Comparison of ENCODE assay signal across 1 cellular context in the genomic region with DNA sequence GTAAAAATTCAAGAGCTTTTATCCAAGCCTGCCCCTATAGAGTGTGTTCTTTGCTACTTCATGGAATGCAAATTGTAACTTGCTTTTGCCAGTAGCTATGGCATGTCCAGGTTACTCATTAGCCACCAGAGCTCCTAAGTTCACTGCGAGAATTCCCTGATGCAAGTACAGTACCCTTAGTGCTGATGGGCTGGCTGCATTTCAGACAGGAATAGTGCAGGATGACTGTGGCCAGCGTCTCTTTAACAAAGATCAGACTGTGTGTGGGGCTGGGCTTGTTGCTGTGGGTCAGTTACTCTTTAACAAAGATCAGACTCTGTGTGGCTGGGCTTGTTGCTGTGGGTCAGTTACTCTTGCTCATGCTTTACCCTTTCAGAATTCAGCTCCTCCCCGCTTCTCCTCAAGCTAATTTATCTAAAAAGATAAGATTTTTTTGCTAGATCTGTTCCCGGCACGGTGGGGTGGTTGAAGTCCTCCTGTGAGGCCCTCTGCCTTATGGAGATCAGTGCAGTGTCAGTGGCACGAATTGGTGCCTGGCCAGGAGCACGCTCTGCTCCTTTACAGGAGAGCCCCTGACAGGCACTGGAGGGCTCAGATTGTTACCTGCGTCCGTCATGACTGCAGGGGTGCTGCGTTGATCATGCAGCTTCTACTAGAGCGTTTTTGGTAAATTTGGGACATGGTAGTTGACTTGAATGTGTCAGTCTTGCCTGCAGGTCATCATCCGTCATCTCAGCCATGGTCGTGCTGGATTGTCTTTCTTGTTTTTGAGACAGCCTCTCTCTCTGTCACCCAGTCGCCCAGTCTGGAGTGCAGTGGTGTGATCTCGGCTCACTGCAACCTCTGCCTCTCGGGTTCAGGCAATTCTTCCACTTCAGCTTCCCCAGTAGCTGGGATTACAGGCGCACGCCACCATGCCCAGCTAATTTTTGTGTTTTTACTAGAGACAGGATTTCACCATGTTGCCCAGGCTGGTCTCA.
TF ChIP-seq lines count a peak whose summit lies in the region.

No MANE protein-coding gene starts in this region.

TF ChIP-seq in HepG2, 621 proteins besides CTCF, POLR2A, EP300 and RAD21 (continued from another document):
- peak; percentile 50; the same call in 1 of the 2 replicates for TF ChIP-seq TSC22D2 (CRISPR knock-in tag; IDR thresholded peaks at IDR 0.05; ENCODE audit: borderline replicate concordance)
- TF ChIP-seq ZNF720 (CRISPR knock-in tag; IDR thresholded peaks at IDR 0.05): no peak
- TF ChIP-seq ARNT (IDR thresholded peaks at IDR 0.05): no peak
- TF ChIP-seq ZNF501 (CRISPR knock-in tag; IDR thresholded peaks at IDR 0.05): no peak; the same call in 1 of the 2 replicates
- TF ChIP-seq TEAD2 (CRISPR knock-in tag; IDR thresholded peaks at IDR 0.05): no peak
- no peak; the same call in 1 of the 2 replicates for TF ChIP-seq ZNF737 (CRISPR knock-in tag; IDR thresholded peaks at IDR 0.05; ENCODE audit: borderline replicate concordance)
- TF ChIP-seq HOXA5 (CRISPR knock-in tag; IDR thresholded peaks at IDR 0.05): peak; percentile 61; the same call in 1 of the 2 replicates
- TF ChIP-seq, protein P1, sequence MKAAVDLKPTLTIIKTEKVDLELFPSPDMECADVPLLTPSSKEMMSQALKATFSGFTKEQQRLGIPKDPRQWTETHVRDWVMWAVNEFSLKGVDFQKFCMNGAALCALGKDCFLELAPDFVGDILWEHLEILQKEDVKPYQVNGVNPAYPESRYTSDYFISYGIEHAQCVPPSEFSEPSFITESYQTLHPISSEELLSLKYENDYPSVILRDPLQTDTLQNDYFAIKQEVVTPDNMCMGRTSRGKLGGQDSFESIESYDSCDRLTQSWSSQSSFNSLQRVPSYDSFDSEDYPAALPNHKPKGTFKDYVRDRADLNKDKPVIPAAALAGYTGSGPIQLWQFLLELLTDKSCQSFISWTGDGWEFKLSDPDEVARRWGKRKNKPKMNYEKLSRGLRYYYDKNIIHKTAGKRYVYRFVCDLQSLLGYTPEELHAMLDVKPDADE (CRISPR knock-in tag; IDR thresholded peaks at IDR 0.05): no peak
- TF ChIP-seq PTBP1 (IDR thresholded peaks at IDR 0.05; ENCODE audit: low read depth, low read length, poor library complexity, severe bottlenecking): no peak
- TF ChIP-seq, protein P2, sequence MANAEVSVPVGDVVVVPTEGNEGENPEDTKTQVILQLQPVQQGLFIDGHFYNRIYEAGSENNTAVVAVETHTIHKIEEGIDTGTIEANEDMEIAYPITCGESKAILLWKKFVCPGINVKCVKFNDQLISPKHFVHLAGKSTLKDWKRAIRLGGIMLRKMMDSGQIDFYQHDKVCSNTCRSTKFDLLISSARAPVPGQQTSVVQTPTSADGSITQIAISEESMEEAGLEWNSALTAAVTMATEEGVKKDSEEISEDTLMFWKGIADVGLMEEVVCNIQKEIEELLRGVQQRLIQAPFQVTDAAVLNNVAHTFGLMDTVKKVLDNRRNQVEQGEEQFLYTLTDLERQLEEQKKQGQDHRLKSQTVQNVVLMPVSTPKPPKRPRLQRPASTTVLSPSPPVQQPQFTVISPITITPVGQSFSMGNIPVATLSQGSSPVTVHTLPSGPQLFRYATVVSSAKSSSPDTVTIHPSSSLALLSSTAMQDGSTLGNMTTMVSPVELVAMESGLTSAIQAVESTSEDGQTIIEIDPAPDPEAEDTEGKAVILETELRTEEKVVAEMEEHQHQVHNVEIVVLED (CRISPR knock-in tag; IDR thresholded peaks at IDR 0.05; ENCODE audit: borderline replicate concordance): peak; percentile 57; the same call in 1 of the 2 replicates
- TF ChIP-seq MIER3 (CRISPR knock-in tag; IDR thresholded peaks at IDR 0.05; ENCODE audit: borderline replicate concordance): 0 out of 2 replicates have a peak, but pooled peaks have one; percentile 26
- TF ChIP-seq GABPB1 (CRISPR knock-in tag; IDR thresholded peaks at IDR 0.05): no peak
- TF ChIP-seq ZNF841 (CRISPR knock-in tag; IDR thresholded peaks at IDR 0.05; ENCODE audit: borderline replicate concordance): no peak
- TF ChIP-seq STAG1 (CRISPR knock-in tag; IDR thresholded peaks at IDR 0.05): 0 out of 2 replicates have a peak, but pooled peaks have one; percentile 18
- TF ChIP-seq HDAC2 (CRISPR knock-in tag; IDR thresholded peaks at IDR 0.05): peak; percentile 81
- TF ChIP-seq ZBTB21 (CRISPR knock-in tag; IDR thresholded peaks at IDR 0.05): no peak
- TF ChIP-seq, protein P3, sequence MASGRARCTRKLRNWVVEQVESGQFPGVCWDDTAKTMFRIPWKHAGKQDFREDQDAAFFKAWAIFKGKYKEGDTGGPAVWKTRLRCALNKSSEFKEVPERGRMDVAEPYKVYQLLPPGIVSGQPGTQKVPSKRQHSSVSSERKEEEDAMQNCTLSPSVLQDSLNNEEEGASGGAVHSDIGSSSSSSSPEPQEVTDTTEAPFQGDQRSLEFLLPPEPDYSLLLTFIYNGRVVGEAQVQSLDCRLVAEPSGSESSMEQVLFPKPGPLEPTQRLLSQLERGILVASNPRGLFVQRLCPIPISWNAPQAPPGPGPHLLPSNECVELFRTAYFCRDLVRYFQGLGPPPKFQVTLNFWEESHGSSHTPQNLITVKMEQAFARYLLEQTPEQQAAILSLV (CRISPR knock-in tag; IDR thresholded peaks at IDR 0.05; ENCODE audit: borderline replicate concordance): no peak
- no peak for TF ChIP-seq GZF1 (CRISPR knock-in tag; IDR thresholded peaks at IDR 0.05)
- no peak for TF ChIP-seq CBX2 (IDR thresholded peaks at IDR 0.05; ENCODE audit: low read depth, low read length)
- no peak for TF ChIP-seq CBX2 (CRISPR knock-in tag; IDR thresholded peaks at IDR 0.05; ENCODE audit: low read depth)
- no peak for TF ChIP-seq THAP8 (CRISPR knock-in tag; IDR thresholded peaks at IDR 0.05; ENCODE audit: borderline replicate concordance)
- TF ChIP-seq SMARCC2 (IDR thresholded peaks at IDR 0.05): no peak
- TF ChIP-seq MBNL3 (CRISPR knock-in tag; conservative IDR thresholded peaks at IDR 0.05): no peak
- TF ChIP-seq EZH2 (conservative IDR thresholded peaks at IDR 0.05; ENCODE audit: low read depth, low read length): no peak
- TF ChIP-seq HOMEZ (CRISPR knock-in tag; IDR thresholded peaks at IDR 0.05; ENCODE audit: low read depth): peak; percentile 50; the same call in 1 of the 2 replicates
- peak; percentile 19; the same call in 1 of the 2 replicates for TF ChIP-seq ZNF350 (CRISPR knock-in tag; IDR thresholded peaks at IDR 0.05; ENCODE audit: borderline replicate concordance, low read depth)
- peak; percentile 77; the same call in 1 of the 2 replicates for TF ChIP-seq SOX5 (CRISPR knock-in tag; IDR thresholded peaks at IDR 0.05; ENCODE audit: borderline replicate concordance)
- no peak for TF ChIP-seq RFX1 (IDR thresholded peaks at IDR 0.05)
- TF ChIP-seq MTF2 (CRISPR knock-in tag; IDR thresholded peaks at IDR 0.05; ENCODE audit: borderline replicate concordance): no peak
- no peak for TF ChIP-seq ZNF20 (CRISPR knock-in tag; IDR thresholded peaks at IDR 0.05)
- no peak for TF ChIP-seq CBX1 (IDR thresholded peaks at IDR 0.05; ENCODE audit: low read depth)
- TF ChIP-seq, protein P4, sequence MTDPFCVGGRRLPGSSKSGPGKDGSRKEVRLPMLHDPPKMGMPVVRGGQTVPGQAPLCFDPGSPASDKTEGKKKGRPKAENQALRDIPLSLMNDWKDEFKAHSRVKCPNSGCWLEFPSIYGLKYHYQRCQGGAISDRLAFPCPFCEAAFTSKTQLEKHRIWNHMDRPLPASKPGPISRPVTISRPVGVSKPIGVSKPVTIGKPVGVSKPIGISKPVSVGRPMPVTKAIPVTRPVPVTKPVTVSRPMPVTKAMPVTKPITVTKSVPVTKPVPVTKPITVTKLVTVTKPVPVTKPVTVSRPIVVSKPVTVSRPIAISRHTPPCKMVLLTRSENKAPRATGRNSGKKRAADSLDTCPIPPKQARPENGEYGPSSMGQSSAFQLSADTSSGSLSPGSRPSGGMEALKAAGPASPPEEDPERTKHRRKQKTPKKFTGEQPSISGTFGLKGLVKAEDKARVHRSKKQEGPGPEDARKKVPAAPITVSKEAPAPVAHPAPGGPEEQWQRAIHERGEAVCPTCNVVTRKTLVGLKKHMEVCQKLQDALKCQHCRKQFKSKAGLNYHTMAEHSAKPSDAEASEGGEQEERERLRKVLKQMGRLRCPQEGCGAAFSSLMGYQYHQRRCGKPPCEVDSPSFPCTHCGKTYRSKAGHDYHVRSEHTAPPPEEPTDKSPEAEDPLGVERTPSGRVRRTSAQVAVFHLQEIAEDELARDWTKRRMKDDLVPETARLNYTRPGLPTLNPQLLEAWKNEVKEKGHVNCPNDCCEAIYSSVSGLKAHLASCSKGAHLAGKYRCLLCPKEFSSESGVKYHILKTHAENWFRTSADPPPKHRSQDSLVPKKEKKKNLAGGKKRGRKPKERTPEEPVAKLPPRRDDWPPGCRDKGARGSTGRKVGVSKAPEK (CRISPR knock-in tag; IDR thresholded peaks at IDR 0.05; ENCODE audit: borderline replicate concordance): no peak
- TF ChIP-seq JUN (CRISPR knock-in tag; IDR thresholded peaks at IDR 0.05): no peak
- TF ChIP-seq CEBPB (IDR thresholded peaks at IDR 0.05; ENCODE audit: borderline replicate concordance, low read depth, low read length): no peak; the same call in 1 of the 2 replicates
- no peak for TF ChIP-seq PAX8 (CRISPR knock-in tag; IDR thresholded peaks at IDR 0.05; ENCODE audit: borderline replicate concordance)
- TF ChIP-seq ZNF460 (CRISPR knock-in tag; IDR thresholded peaks at IDR 0.05; ENCODE audit: borderline replicate concordance): no peak
- TF ChIP-seq ZNF124 (CRISPR knock-in tag; IDR thresholded peaks at IDR 0.05): no peak
- TF ChIP-seq NFIB (CRISPR knock-in tag; IDR thresholded peaks at IDR 0.05; ENCODE audit: borderline replicate concordance): no peak
- TF ChIP-seq ARID3A (IDR thresholded peaks at IDR 0.05; ENCODE audit: low read depth, low read length): no peak; the same call in 1 of the 2 replicates
- TF ChIP-seq, protein P5, sequence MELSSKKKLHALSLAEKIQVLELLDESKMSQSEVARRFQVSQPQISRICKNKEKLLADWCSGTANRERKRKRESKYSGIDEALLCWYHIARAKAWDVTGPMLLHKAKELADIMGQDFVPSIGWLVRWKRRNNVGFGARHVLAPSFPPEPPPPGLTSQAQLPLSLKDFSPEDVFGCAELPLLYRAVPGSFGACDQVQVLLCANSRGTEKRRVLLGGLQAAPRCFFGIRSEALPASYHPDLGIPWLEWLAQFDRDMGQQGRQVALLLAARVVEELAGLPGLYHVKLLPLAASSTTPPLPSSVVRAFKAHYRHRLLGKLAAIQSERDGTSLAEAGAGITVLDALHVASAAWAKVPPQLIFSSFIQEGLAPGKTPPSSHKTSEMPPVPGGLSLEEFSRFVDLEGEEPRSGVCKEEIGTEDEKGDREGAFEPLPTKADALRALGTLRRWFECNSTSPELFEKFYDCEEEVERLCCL (CRISPR knock-in tag; IDR thresholded peaks at IDR 0.05; ENCODE audit: borderline replicate concordance): no peak
- peak; percentile 78 for TF ChIP-seq FOXK1 (CRISPR knock-in tag; IDR thresholded peaks at IDR 0.05; ENCODE audit: borderline replicate concordance, low read depth)
- TF ChIP-seq THYN1 (CRISPR knock-in tag; IDR thresholded peaks at IDR 0.05; ENCODE audit: borderline replicate concordance, low read depth): no peak
- no peak for TF ChIP-seq KLF13 (CRISPR knock-in tag; IDR thresholded peaks at IDR 0.05)
- no peak for TF ChIP-seq ZNF296 (CRISPR knock-in tag; conservative IDR thresholded peaks at IDR 0.05)
- no peak for TF ChIP-seq ZNF839 (CRISPR knock-in tag; IDR thresholded peaks at IDR 0.05; ENCODE audit: borderline replicate concordance)
- TF ChIP-seq ZBTB37 (CRISPR knock-in tag; IDR thresholded peaks at IDR 0.05): no peak
- no peak for TF ChIP-seq CC2D1A (CRISPR knock-in tag; IDR thresholded peaks at IDR 0.05)
- no peak for TF ChIP-seq NFKBIZ (CRISPR knock-in tag; IDR thresholded peaks at IDR 0.05)
